ENCODE assay signal across 9 cellular contexts in genomic region chr5:172114875-172115422, GRCh38.
DNase-seq lines count a peak whose midpoint lies in the region; ATAC-seq lines count a peak whose summit lies in the region.
"Had no signal": no experiment of that assay in that cellular context is flagged by ENCODE, and none has a peak within 500 bp of the region (broad histone marks: within the 10 kb centered on the region; RNA-seq: fewer than 3 reads in every experiment).

No MANE protein-coding gene starts in this region.

- no peaks in the 10 kb centered on the region for H3K36me3 ChIP-seq in mesendoderm (ENCODE audit: control insufficient read depth, insufficient read depth, low read length)

- H4K5ac ChIP-seq in mesendoderm (ENCODE audit: low read length): no peak overlapping the region

- H3K4me3 Mint-ChIP-seq in effector memory CD8-positive, alpha-beta T cell: peak overlapping the region; percentile 77 to 82
- H3K4me3 Mint-ChIP-seq: nephron had no signal

- H2AK5ac ChIP-seq in mesendoderm (ENCODE audit: low read length): no peak overlapping the region

- no peak overlapping the region for H3K27ac ChIP-seq in mesendoderm (ENCODE audit: low read depth, low read length)

- H3K18ac ChIP-seq in mesendoderm (ENCODE audit: low read length): no peak overlapping the region

- no peaks in the 10 kb centered on the region for H3K79me1 ChIP-seq in mesendoderm (ENCODE audit: low read length)

- H3K56ac ChIP-seq in mesendoderm (ENCODE audit: low read length): no peak overlapping the region

- H3K23ac ChIP-seq in mesendoderm (ENCODE audit: low read length): no peak overlapping the region

- ATAC-seq in GM19452 (IDR thresholded peaks at IDR 0.05; ENCODE audit: unreplicated experiment) (peak; percentile 50), HG03432 (IDR thresholded peaks at IDR 0.05; ENCODE audit: unreplicated experiment) (peak; percentile 54)
- peak; percentile 38 for ATAC-seq in effector memory CD8-positive, alpha-beta T cell (replicated peaks)

- no peak overlapping the region for H3K4ac ChIP-seq in mesendoderm (ENCODE audit: low read depth, low read length)

- H3K27me3 Mint-ChIP-seq in effector memory CD8-positive, alpha-beta T cell: no peaks in the 10 kb centered on the region

- no peak overlapping the region for H3K4me3 ChIP-seq in mesendoderm (ENCODE audit: low read length)

- H3K4me1 ChIP-seq in mesendoderm (ENCODE audit: control insufficient read depth, low read depth, low read length): peaks cover 2% of the 10 kb centered on the region

- no peak overlapping the region for H2BK15ac ChIP-seq in mesendoderm (replicated peaks; ENCODE audit: low read depth)

- DNase-seq in activated CD4-positive, alpha-beta T cell treated with anti-CD3 and anti-CD28 coated beads for 1 hour: peak; percentile 51
- peak; percentile 58 to 61 (median 58) for DNase-seq in effector memory CD8-positive, alpha-beta T cell
- DNase-seq in stimulated activated CD4-positive, alpha-beta T cell treated with anti-CD3 and anti-CD28 coated beads, Interleukin-4, amount 100 ng/mL, for 4 hours: peak; percentile 66 to 77
- no peak for DNase-seq in mesendoderm
- DNase-seq in AG08396 (ENCODE audit: low spot score): no peak
- no peak for DNase-seq in COLO829 (ENCODE audit: low spot score)

- H2BK5ac ChIP-seq in mesendoderm (ENCODE audit: low read length): no peak overlapping the region

- no CpG with 5 or more reads among the region's 16 CpGs for WGBS in mesendoderm (ENCODE audit: extremely low coverage, insufficient coverage, low lambda C conversion rate)

- H3K4me2 ChIP-seq in mesendoderm (ENCODE audit: low read length): no peak overlapping the region

- peaks cover 69% of the 10 kb centered on the region for H3K36me3 Mint-ChIP-seq in effector memory CD8-positive, alpha-beta T cell (ENCODE audit: insufficient read depth)

- H3K4me1 Mint-ChIP-seq in effector memory CD8-positive, alpha-beta T cell (ENCODE audit: low read depth in 2 of 2): peaks cover 66 to 76% of the 10 kb centered on the region in 2 donors

- H3K79me2 ChIP-seq in mesendoderm (ENCODE audit: control insufficient read depth, insufficient read depth, low read length): no peaks in the 10 kb centered on the region

- H3K27me3 ChIP-seq in mesendoderm (ENCODE audit: insufficient read depth, low read length, poor library complexity): no peaks in the 10 kb centered on the region

- H2BK120ac ChIP-seq in mesendoderm (ENCODE audit: low read depth, low read length): no peak overlapping the region

- no peak overlapping the region for H3K9ac ChIP-seq in mesendoderm (ENCODE audit: low read length)

- H4K8ac ChIP-seq in mesendoderm (ENCODE audit: low read depth, low read length): no peak overlapping the region

- no peaks in the 10 kb centered on the region for H3K9me3 Mint-ChIP-seq in effector memory CD8-positive, alpha-beta T cell
- H3K9me3 Mint-ChIP-seq: nephron had no signal

- peak overlapping the region; percentile 94 to 95 for H3K27ac Mint-ChIP-seq in effector memory CD8-positive, alpha-beta T cell

Comparison
In these comparisons a context has a peak if more than half of its experiments do, and no peak if none do; other contexts are left out.
1. DNase-seq: peak in activated CD4-positive, alpha-beta T cell treated with anti-CD3 and anti-CD28 coated beads for 1 hour (single experiment), effector memory CD8-positive, alpha-beta T cell (3 of 3) and stimulated activated CD4-positive, alpha-beta T cell treated with anti-CD3 and anti-CD28 coated beads, Interleukin-4, amount 100 ng/mL, for 4 hours (2 of 2); none in mesendoderm (single experiment), AG08396 (single experiment) and COLO829 (single experiment).
2. Peak in every context shown above with its lines, with median percentiles within 50 percentile points of each other: ATAC-seq.